8 cellular contexts compared by ENCODE assay signal in genomic region chr13:77325371-77325941, GRCh38. TPM values are rescaled to one million over a fixed set of nuclear protein-coding genes. Genes with fewer than 3 reads are reported as not detected.
DNase-seq lines count a peak whose midpoint lies in the region; ATAC-seq and TF ChIP-seq lines count a peak whose summit lies in the region.

No MANE protein-coding gene starts in this region.

- CTCF ChIA-PET in Panc1 (lab: Charles Lee) = no interaction called here

- H3K9me3 Mint-ChIP-seq in activated CD4-positive, alpha-beta T cell treated with anti-CD3 and anti-CD28 coated beads, Interleukin-2, amount 10 ng/mL, durations not matched to agents 24 days and 14 days = peaks cover 3% of the 10 kb centered on the region
- H3K9me3 Mint-ChIP-seq in nephron progenitor cell = no peaks in the 10 kb centered on the region

- BruUV-seq in Panc1 (replicated peaks; lab: Mats Ljungman, UMichigan) = TSS peak; percentile 81

- peaks cover 62% of the 10 kb centered on the region for H3K4me1 Mint-ChIP-seq in activated CD4-positive, alpha-beta T cell treated with anti-CD3 and anti-CD28 coated beads, Interleukin-2, amount 10 ng/mL, durations not matched to agents 24 days and 14 days
- peaks cover 68% of the 10 kb centered on the region for H3K4me1 Mint-ChIP-seq in nephron progenitor cell

- H3K27me3 ChIP-seq in Panc1 (ENCODE audit: control insufficient read depth, insufficient read depth, low read length) (no peaks in the 10 kb centered on the region), endocrine pancreas (ENCODE audit: control insufficient read depth, insufficient read depth, low read length) (no peaks in the 10 kb centered on the region)

- H3K4me1 ChIP-seq in Panc1 (ENCODE audit: control insufficient read depth, insufficient read depth, low read length) (peaks cover 3% of the 10 kb centered on the region), endocrine pancreas (ENCODE audit: control insufficient read depth, insufficient read depth, low read length) (peaks cover 28% of the 10 kb centered on the region)

- no peak for ATAC-seq in Panc1
- ATAC-seq in GM21423 (IDR thresholded peaks at IDR 0.05; ENCODE audit: unreplicated experiment) = no peak

- H3K36me3 ChIP-seq in Panc1 (ENCODE audit: control insufficient read depth, insufficient read depth, low read length) = no peaks in the 10 kb centered on the region
- H3K36me3 ChIP-seq in endocrine pancreas (ENCODE audit: control insufficient read depth, insufficient read depth, low read length) = no peaks in the 10 kb centered on the region

- peak overlapping the region; percentile 71 to 76 for H3K4me3 ChIP-seq in Panc1 (ENCODE audit: low read depth in 2 of 2, low read length in 2 of 2)
- H3K4me3 ChIP-seq in endocrine pancreas (ENCODE audit: control insufficient read depth, insufficient read depth, low read length) = peak overlapping the region; percentile 86

- TF ChIP-seq CTCF in Panc1 (IDR thresholded peaks at IDR 0.05) = no peak
- TF ChIP-seq CTCF in nephron progenitor cell (IDR thresholded peaks at IDR 0.05) = no peak

- H3K4me3 Mint-ChIP-seq in activated CD4-positive, alpha-beta T cell treated with anti-CD3 and anti-CD28 coated beads, Interleukin-2, amount 10 ng/mL, durations not matched to agents 24 days and 14 days = peak overlapping the region; percentile 97
- H3K4me3 Mint-ChIP-seq in nephron progenitor cell = peak overlapping the region; percentile 93

- H3K9ac ChIP-seq in endocrine pancreas (ENCODE audit: control insufficient read depth, insufficient read depth, low read length) = peak overlapping the region; percentile 77

- H3K36me3 Mint-ChIP-seq in activated CD4-positive, alpha-beta T cell treated with anti-CD3 and anti-CD28 coated beads, Interleukin-2, amount 10 ng/mL, durations not matched to agents 24 days and 14 days (ENCODE audit: low read depth) = peaks cover 16% of the 10 kb centered on the region
- no peaks in the 10 kb centered on the region for H3K36me3 Mint-ChIP-seq in nephron progenitor cell (ENCODE audit: low read depth)

- POLR2A ChIA-PET in Panc1 (lab: Charles Lee) = no interaction called here

- no peaks in the 10 kb centered on the region for H3K9me3 ChIP-seq in Panc1 (ENCODE audit: control insufficient read depth, insufficient read depth, low read depth, low read length)
- H3K9me3 ChIP-seq in endocrine pancreas (ENCODE audit: control insufficient read depth, low read length) = no peaks in the 10 kb centered on the region

- H3K27ac ChIP-seq in Panc1 (ENCODE audit: low read length) = peak overlapping the region; percentile 34; the same call in 1 of the 2 replicates

- in situ Hi-C loops in Panc1 (cut with HindIII; ENCODE audit: low pct_unique_long_range_greater_than_20kb, low sequenced_read_pairs) = no loop called here

- DNase-seq in activated CD4-positive, alpha-beta T cell treated with anti-CD3 and anti-CD28 coated beads, Interleukin-2, amount 10 ng/mL, durations not matched to agents 24 days and 14 days = peak; percentile 78
- DNase-seq in activated CD4-positive, alpha-beta T cell treated with anti-CD3 and anti-CD28 coated beads, Interleukin-2, amount 50 U/mL, for 48 hours = no peak
- DNase-seq in Panc1 (ENCODE audit: low read depth, low spot score) (no peak), nephron progenitor cell (no peak), NOMO-1 treated with dmso at 0.1 percent for 144 hours (lab: John Stamatoyannopoulos, UW; ENCODE audit: unreplicated experiment) (no peak)
- no peak for DNase-seq in stimulated activated CD4-positive, alpha-beta T cell treated with anti-CD3 and anti-CD28 coated beads, Interleukin-2, amount 100 ng/mL, for 48 hours

- intact Hi-C loops in activated CD4-positive, alpha-beta T cell treated with anti-CD3 and anti-CD28 coated beads, Interleukin-2, amount 10 ng/mL, durations not matched to agents 24 days and 14 days (cut with micrococcal nuclease) = loop anchor here (1.0 to 5.0 kb wide), 6 partner anchors 34 to 1843 kb away; partner anchors contain the start of genes KCTD12 and TBC1D4
- intact Hi-C loops in Panc1 (cut with micrococcal nuclease; ENCODE audit: unreplicated experiment) = no loop called here

- H3K27ac Mint-ChIP-seq in activated CD4-positive, alpha-beta T cell treated with anti-CD3 and anti-CD28 coated beads, Interleukin-2, amount 10 ng/mL, durations not matched to agents 24 days and 14 days = peak overlapping the region; percentile 97
- peak overlapping the region; percentile 60 for H3K27ac Mint-ChIP-seq in nephron progenitor cell

- H3K27me3 Mint-ChIP-seq in activated CD4-positive, alpha-beta T cell treated with anti-CD3 and anti-CD28 coated beads, Interleukin-2, amount 10 ng/mL, durations not matched to agents 24 days and 14 days = peaks cover 2% of the 10 kb centered on the region
- peaks cover 8% of the 10 kb centered on the region for H3K27me3 Mint-ChIP-seq in nephron progenitor cell (ENCODE audit: low read depth, poor library complexity)

RNA-seq across cellular contexts. Expression of gene MYCBP2, which starts 1.4 kb away (rescaled TPM):
- 94.6 and 119 TPM in 2 replicates for total RNA-seq in activated CD4-positive, alpha-beta T cell treated with anti-CD3 and anti-CD28 coated beads, Interleukin-2, amount 10 ng/mL, durations not matched to agents 24 days and 14 days
- total RNA-seq in Panc1 (2021; ENCODE audit: unreplicated experiment) = 41.4 TPM
- polyA plus RNA-seq in Panc1 (2012; ENCODE audit: insufficient read length) = 22.0 TPM
